8 cellular contexts compared by ENCODE assay signal in genomic region chr20:42483694-42484303, GRCh38.
A peak's percentile ranks its signal among the peaks of the same experiment; 100 is the strongest.
DNase-seq lines count a peak whose midpoint lies in the region; ATAC-seq and TF ChIP-seq lines count a peak whose summit lies in the region.

No MANE protein-coding gene starts in this region.

- H3K4me3 ChIP-seq in H7 (ENCODE audit: insufficient read depth, low read depth, low read length) = no peak overlapping the region
- H3K4me3 ChIP-seq in right lobe of liver = no peak overlapping the region

- peak; percentile 2 for DNase-seq in DMS153 treated with DMSO at 0.1 percent for 48 hours (lab: John Stamatoyannopoulos, UW; ENCODE audit: unreplicated experiment)
- no peak for DNase-seq in DMS153 (lab: John Stamatoyannopoulos, UW)
- DNase-seq in H7 = peak; percentile 61
- peak; percentile 59 for DNase-seq in SW480 (ENCODE audit: low spot score)
- no peak for DNase-seq in right lobe of liver
- DNase-seq in hepatic stellate cell (ENCODE audit: low spot score) = no peak
- no peak for DNase-seq in EL

- intact Hi-C loops in right lobe of liver (cut with DNase I) = no loop called here

- H3K27ac ChIP-seq in right lobe of liver = no peak overlapping the region

- ATAC-seq in right lobe of liver = peak in 1 of 4 donors; percentile 36
- ATAC-seq in GM19328 (IDR thresholded peaks at IDR 0.05; ENCODE audit: unreplicated experiment) = no peak

- TF ChIP-seq CTCF in right lobe of liver (IDR thresholded peaks at IDR 0.05) = peak; percentile 19 to 41 (median 20)

- 22% methylated on average over 6 of the region's 7 CpGs for WGBS in right lobe of liver (ENCODE audit: insufficient coverage, low coverage, low lambda C conversion rate, missing lambda C conversion rate)

- H3K36me3 ChIP-seq in H7 (replicated peaks; ENCODE audit: control insufficient read depth, insufficient read depth, low read length) (no peaks in the 10 kb centered on the region), right lobe of liver (no peaks in the 10 kb centered on the region)

- no peaks in the 10 kb centered on the region for H3K27me3 ChIP-seq in H7 (ENCODE audit: control insufficient read depth, insufficient read depth, low read length)
- no peaks in the 10 kb centered on the region for H3K27me3 ChIP-seq in right lobe of liver

- H3K9me3 ChIP-seq in right lobe of liver = no peaks in the 10 kb centered on the region

- peaks cover 0 to 6% (median 0%) of the 10 kb centered on the region in 4 donors for H3K4me1 ChIP-seq in right lobe of liver

- no peak for TF ChIP-seq POLR2A in right lobe of liver (IDR thresholded peaks at IDR 0.05)

Comparison
In these comparisons a context has a peak if more than half of its experiments do, and no peak if none do; other contexts are left out.
1. DNase-seq: peak in DMS153 treated with DMSO at 0.1 percent for 48 hours (single experiment), H7 (single experiment) and SW480 (single experiment); none in DMS153 (single experiment), right lobe of liver (0 of 3), hepatic stellate cell (single experiment) and EL (single experiment).